ENCODE assay signal across 20 cellular contexts in the genomic region with DNA sequence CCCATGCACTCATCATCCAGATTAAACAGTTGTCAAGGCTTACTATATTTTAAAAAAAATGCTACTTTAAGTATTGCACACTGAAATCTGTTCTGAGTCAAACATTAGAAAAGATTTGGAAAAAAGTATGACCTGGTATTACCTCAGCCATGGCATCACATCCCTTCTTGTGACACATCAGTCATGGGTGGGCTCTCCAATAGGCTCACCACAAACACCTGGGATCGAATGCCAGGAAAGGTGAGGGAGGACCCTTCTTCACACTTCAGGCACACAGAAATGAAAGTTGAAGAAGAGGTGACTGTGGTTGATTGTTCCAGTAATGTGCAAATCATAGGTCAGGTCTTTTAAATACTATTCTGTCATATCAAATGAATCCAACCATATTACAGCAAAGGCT. TPM values are rescaled to one million over a fixed set of nuclear protein-coding genes. Genes with fewer than 3 reads are reported as not detected.
DNase-seq lines count a peak whose midpoint lies in the region; ATAC-seq, FAIRE-seq and TF ChIP-seq lines count a peak whose summit lies in the region.
"Had no signal": no experiment of that assay in that cellular context is flagged by ENCODE, and none has a peak within 500 bp of the region (broad histone marks: within the 10 kb centered on the region; RNA-seq: fewer than 3 reads in every experiment).

No MANE protein-coding gene starts in this region.

- FAIRE-seq in pancreas (lab: Jason Lieb, UNC), result no peak
- FAIRE-seq: A549, endometrium, urothelium cell line had no signal

- no peak for TF ChIP-seq CTCF in pancreas (IDR thresholded peaks at IDR 0.05)

- no peak overlapping the region for H3K4me3 ChIP-seq in pancreas
- H3K4me3 ChIP-seq: A549; BLaER1 treated with 17β-estradiol and CSF1 and Interleukin-3, amounts not matched to agents 10 nM and 100 nM; cardiac muscle cell had no signal

- H3K27ac Mint-ChIP-seq in activated T-helper 2 cell treated with anti-CD3 and anti-CD28 coated beads, Interferon-gamma antibody, Interleukin-2, Interleukin-4, amounts not matched to agents 10 μg/mL and 5 μg/mL and 100 μg/mL, durations not matched to agents 14 hours and 24 hours and 36 hours, result peak overlapping the region; percentile 90
- H3K27ac Mint-ChIP-seq in naive thymus-derived CD8-positive, alpha-beta T cell, result peak overlapping the region in 1 of 10 donors; percentile 56

- no peak overlapping the region for H3K27ac ChIP-seq in pancreas
- H3K27ac ChIP-seq: A549; BLaER1 treated with 17β-estradiol and CSF1 and Interleukin-3, amounts not matched to agents 10 nM and 100 nM; cardiac muscle cell had no signal

- 50 to 69% methylated on average over 1 of the region's 1 CpG for WGBS in pancreas, 2 donors

- H3K4me1 ChIP-seq in pancreas, result no peaks in the 10 kb centered on the region
- H3K4me1 ChIP-seq: A549 had no signal

- H3K27me3 ChIP-seq in pancreas, result no peaks in the 10 kb centered on the region
- H3K27me3 ChIP-seq: BLaER1 treated with 17β-estradiol and CSF1 and Interleukin-3, amounts not matched to agents 10 nM and 100 nM; cardiac muscle cell had no signal

- peaks cover 80% of the 10 kb centered on the region for H3K4me1 Mint-ChIP-seq in activated T-helper 2 cell treated with anti-CD3 and anti-CD28 coated beads, Interferon-gamma antibody, Interleukin-2, Interleukin-4, amounts not matched to agents 10 μg/mL and 5 μg/mL and 100 μg/mL, durations not matched to agents 14 hours and 24 hours and 36 hours (ENCODE audit: low read depth)
- H3K4me1 Mint-ChIP-seq in naive thymus-derived CD8-positive, alpha-beta T cell, result peaks cover 14 to 57% (median 30%) of the 10 kb centered on the region in 4 donors

- H3K36me3 ChIP-seq in pancreas, result no peaks in the 10 kb centered on the region
- H3K36me3 ChIP-seq: BLaER1 treated with 17β-estradiol and CSF1 and Interleukin-3, amounts not matched to agents 10 nM and 100 nM; cardiac muscle cell had no signal

- peaks cover 13% of the 10 kb centered on the region for H3K36me3 Mint-ChIP-seq in activated T-helper 2 cell treated with anti-CD3 and anti-CD28 coated beads, Interferon-gamma antibody, Interleukin-2, Interleukin-4, amounts not matched to agents 10 μg/mL and 5 μg/mL and 100 μg/mL, durations not matched to agents 14 hours and 24 hours and 36 hours (ENCODE audit: low read depth)
- H3K36me3 Mint-ChIP-seq in naive thymus-derived CD8-positive, alpha-beta T cell, result peaks cover 0 to 6% (median 4%) of the 10 kb centered on the region in 3 donors

- no peaks in the 10 kb centered on the region for H3K27me3 Mint-ChIP-seq in activated T-helper 2 cell treated with anti-CD3 and anti-CD28 coated beads, Interferon-gamma antibody, Interleukin-2, Interleukin-4, amounts not matched to agents 10 μg/mL and 5 μg/mL and 100 μg/mL, durations not matched to agents 14 hours and 24 hours and 36 hours (ENCODE audit: low read depth)
- peaks cover 0 to 20% (median 7%) of the 10 kb centered on the region in 5 donors for H3K27me3 Mint-ChIP-seq in naive thymus-derived CD8-positive, alpha-beta T cell

- POLR2A ChIA-PET in naive thymus-derived CD8-positive, alpha-beta T cell (lab: Charles Lee), result no interaction called here

- no peaks in the 10 kb centered on the region for H3K9me3 ChIP-seq in pancreas
- H3K9me3 ChIP-seq: A549; BLaER1 treated with 17β-estradiol and CSF1 and Interleukin-3, amounts not matched to agents 10 nM and 100 nM had no signal

- DNase-seq in activated CD8-positive, alpha-beta memory T cell treated with anti-CD3 and anti-CD28 coated beads for 24 hours, result peak; percentile 72
- no peak for DNase-seq in activated CD8-positive, alpha-beta memory T cell treated with anti-CD3 and anti-CD28 coated beads, Interleukin-2, amount 50 U/mL, for 4 hours
- DNase-seq in SW480 (ENCODE audit: low spot score), result peak; percentile 18
- no peak for DNase-seq in activated T-helper 2 cell treated with anti-CD3 and anti-CD28 coated beads, Interferon-gamma antibody, Interleukin-2, Interleukin-4, amounts not matched to agents 10 μg/mL and 5 μg/mL and 100 μg/mL, durations not matched to agents 14 hours and 24 hours and 36 hours (ENCODE audit: low spot score)
- peak; percentile 30 to 34 for DNase-seq in stimulated activated CD4-positive, alpha-beta T cell treated with anti-CD3 and anti-CD28 coated beads, Interleukin-2, amount 100 ng/mL, for 24 hours
- DNase-seq in naive thymus-derived CD8-positive, alpha-beta T cell, result no peak
- no peak for DNase-seq in pancreas
- no peak for DNase-seq in hypothalamus (lab: John Stamatoyannopoulos, UW)
- DNase-seq: activated CD4-positive, CD25-positive, alpha-beta regulatory T cell; GOT3; NCI-H1694 treated with DMSO at 0.1 percent for 48 hours had no signal

- intact Hi-C loops in activated T-helper 2 cell treated with anti-CD3 and anti-CD28 coated beads, Interferon-gamma antibody, Interleukin-2, Interleukin-4, amounts not matched to agents 10 μg/mL and 5 μg/mL and 100 μg/mL, durations not matched to agents 14 hours and 24 hours and 36 hours (cut with micrococcal nuclease), result no loop called here
- intact Hi-C loops in pancreas (cut with DNase I), result no loop called here

- ATAC-seq in naive thymus-derived CD8-positive, alpha-beta T cell, result no peak
- no peak for ATAC-seq in pancreas
- ATAC-seq: A549 had no signal

- peak overlapping the region; percentile 27 for H3K4me3 Mint-ChIP-seq in activated T-helper 2 cell treated with anti-CD3 and anti-CD28 coated beads, Interferon-gamma antibody, Interleukin-2, Interleukin-4, amounts not matched to agents 10 μg/mL and 5 μg/mL and 100 μg/mL, durations not matched to agents 14 hours and 24 hours and 36 hours (ENCODE audit: low read depth)
- H3K4me3 Mint-ChIP-seq in naive thymus-derived CD8-positive, alpha-beta T cell, result no peak overlapping the region

- H3K9me3 Mint-ChIP-seq in activated T-helper 2 cell treated with anti-CD3 and anti-CD28 coated beads, Interferon-gamma antibody, Interleukin-2, Interleukin-4, amounts not matched to agents 10 μg/mL and 5 μg/mL and 100 μg/mL, durations not matched to agents 14 hours and 24 hours and 36 hours, result peaks cover 10% of the 10 kb centered on the region
- peaks cover 0 to 4% (median 0%) of the 10 kb centered on the region in 9 donors for H3K9me3 Mint-ChIP-seq in naive thymus-derived CD8-positive, alpha-beta T cell

RNA-seq across cellular contexts. Expression of a gene that starts 36.6 kb away (rescaled TPM):
- total RNA-seq in activated T-helper 2 cell treated with anti-CD3 and anti-CD28 coated beads, Interferon-gamma antibody, Interleukin-2, Interleukin-4, amounts not matched to agents 10 μg/mL and 5 μg/mL and 100 μg/mL, durations not matched to agents 14 hours and 24 hours and 36 hours, result 4,664 and 4,741 TPM in 2 replicates
- total RNA-seq in naive thymus-derived CD8-positive, alpha-beta T cell, result under 1 TPM; 0.41 to 0.49 TPM
- 100 to 1,000 TPM in 1 of 3 donors, 1 to 10 TPM in 2; 2.8 to 161 (median 3.3) TPM for polyA plus RNA-seq in naive thymus-derived CD8-positive, alpha-beta T cell
- total RNA-seq in pancreas, result 1 to 10 TPM in 2 of 6 donors, under 1 TPM in 3, not detected in 1; 0.28 to 1.8 (median 0.62) TPM
- not detected for polyA plus RNA-seq in pancreas
- total RNA-seq: cardiac muscle cell, fibroblast of lung, lung microvascular endothelial cell, pulmonary artery endothelial cell, temporal lobe had no signal
- polyA plus RNA-seq: A549, cardiac muscle cell, fibroblast of lung had no signal

Comparison
In these comparisons a context has a peak if more than half of its experiments do, and no peak if none do; other contexts are left out.
1. DNase-seq: peak in activated CD8-positive, alpha-beta memory T cell treated with anti-CD3 and anti-CD28 coated beads for 24 hours (single experiment), SW480 (single experiment) and stimulated activated CD4-positive, alpha-beta T cell treated with anti-CD3 and anti-CD28 coated beads, Interleukin-2, amount 100 ng/mL, for 24 hours (2 of 2); none in activated CD8-positive, alpha-beta memory T cell treated with anti-CD3 and anti-CD28 coated beads, Interleukin-2, amount 50 U/mL, for 4 hours (single experiment), activated T-helper 2 cell treated with anti-CD3 and anti-CD28 coated beads, Interferon-gamma antibody, Interleukin-2, Interleukin-4, amounts not matched to agents 10 μg/mL and 5 μg/mL and 100 μg/mL, durations not matched to agents 14 hours and 24 hours and 36 hours (single experiment), naive thymus-derived CD8-positive, alpha-beta T cell (0 of 10), pancreas (0 of 6) and hypothalamus (0 of 51).
2. RNA of a gene that starts 36.6 kb away (total RNA-seq): 4,664 to 4,741 TPM in activated T-helper 2 cell treated with anti-CD3 and anti-CD28 coated beads, Interferon-gamma antibody, Interleukin-2, Interleukin-4, amounts not matched to agents 10 μg/mL and 5 μg/mL and 100 μg/mL, durations not matched to agents 14 hours and 24 hours and 36 hours; 0.28 to 1.8 TPM in pancreas and 0.41 to 0.49 TPM in naive thymus-derived CD8-positive, alpha-beta T cell; every median in the first group is over 1,000 times any median in the second.